Comparison of ENCODE assay signal across 8 cellular contexts in genomic region chr9:77648458-77649108, GRCh38. TPM values are rescaled to one million over a fixed set of nuclear protein-coding genes. Genes with fewer than 3 reads are reported as not detected.
DNase-seq lines count a peak whose midpoint lies in the region; ATAC-seq and TF ChIP-seq lines count a peak whose summit lies in the region.

No MANE protein-coding gene starts in this region.

- in situ Hi-C loops in mammary epithelial cell (cut with MboI; ENCODE audit: low sequenced_read_pairs in 2 of 2) = no loop called here

- dilution Hi-C loops in mammary epithelial cell (cut with HindIII; ENCODE audit: low sequenced_read_pairs) = no loop called here

- H3K9me3 ChIP-seq in mammary epithelial cell (replicated peaks; ENCODE audit: insufficient read depth, low read length) (no peaks in the 10 kb centered on the region), A673 (ENCODE audit: low read depth, low read length, poor library complexity, severe bottlenecking) (no peaks in the 10 kb centered on the region)

- peak overlapping the region; percentile 73 for H3K27ac ChIP-seq in C4-2B
- H3K27ac ChIP-seq in mammary epithelial cell (ENCODE audit: insufficient read depth, low read depth, low read length) = no peak overlapping the region
- no peak overlapping the region for H3K27ac ChIP-seq in A673 (ENCODE audit: low read depth, low read length, poor library complexity, severe bottlenecking)

- POLR2A ChIA-PET in A673 (lab: Charles Lee; ENCODE audit: low non-redundant PET) = no interaction called here

- CTCF ChIA-PET in mammary epithelial cell (lab: Charles Lee; ENCODE audit: low non-redundant PET) (interaction anchor here (0.6 kb wide), 1 partner anchor 111 kb away, joined by 4 read pairs; no protein-coding TSS in a partner anchor), A673 (lab: Charles Lee) (no interaction called here)

- H3K27me3 ChIP-seq in mammary epithelial cell (ENCODE audit: insufficient read depth, low read length) (peaks cover 23% of the 10 kb centered on the region), A673 (replicated peaks; ENCODE audit: insufficient read depth, low read depth, low read length, poor library complexity) (no peaks in the 10 kb centered on the region)

- intact Hi-C loops in mammary epithelial cell (cut with micrococcal nuclease) = no loop called here
- intact Hi-C loops in A673 (cut with micrococcal nuclease; ENCODE audit: unreplicated experiment) = no loop called here

- H4K20me1 ChIP-seq in mammary epithelial cell (ENCODE audit: insufficient read depth, low read length) = no peaks in the 10 kb centered on the region

- H3K79me2 ChIP-seq in mammary epithelial cell (ENCODE audit: insufficient read depth, low read length) = no peaks in the 10 kb centered on the region

- H3K4me2 ChIP-seq in mammary epithelial cell (ENCODE audit: insufficient read depth, low read depth, low read length) = peak overlapping the region; percentile 79

- WGBS in mammary epithelial cell (ENCODE audit: low coverage, missing lambda C conversion rate) = 2% methylated on average over 25 of the region's 37 CpGs

- BruUV-seq in mammary epithelial cell (replicated peaks; lab: Mats Ljungman, UMichigan) (no TSS peak), A673 (replicated peaks; lab: Mats Ljungman, UMichigan) (no TSS peak)

- H3K36me3 ChIP-seq in mammary epithelial cell (ENCODE audit: insufficient read depth, low read length) (no peaks in the 10 kb centered on the region), A673 (ENCODE audit: insufficient read depth, low read length, poor library complexity, severe bottlenecking) (no peaks in the 10 kb centered on the region)

- H3K4me3 ChIP-seq in mammary epithelial cell (replicated peaks in 1 of 3; ENCODE audit: insufficient read depth in 1 of 3, low read depth in 2 of 3, low read length in 3 of 3) (peak overlapping the region in 2 of 3 experiments; percentile 35 to 38), A673 (ENCODE audit: low read depth, low read length, poor library complexity, severe bottlenecking) (no peak overlapping the region)

- no peak for TF ChIP-seq CTCF in C4-2B (conservative IDR thresholded peaks at IDR 0.05)
- peak in 1 of 2 donors; percentile 25 for TF ChIP-seq CTCF in mammary epithelial cell (conservative IDR thresholded peaks at IDR 0.05 in 1 of 2, IDR thresholded peaks at IDR 0.05 in 1 of 2; ENCODE audit: extremely low read depth in 1 of 2, insufficient read depth in 1 of 2, low read depth in 1 of 2, low read length in 2 of 2)
- no peak for TF ChIP-seq CTCF in A673 (conservative IDR thresholded peaks at IDR 0.05; ENCODE audit: low read depth, low read length)

- no peak for ATAC-seq in stimulated activated naive CD8-positive, alpha-beta T cell treated with anti-CD3 and anti-CD28 coated beads, Interleukin-15, Interleukin-2, amounts not matched to agents 100 U/mL and 50 U/mL, for 24 hours
- ATAC-seq in GM19452 (IDR thresholded peaks at IDR 0.05; ENCODE audit: unreplicated experiment) (no peak), GM21515 (IDR thresholded peaks at IDR 0.05; ENCODE audit: unreplicated experiment) (no peak)

- H2AFZ ChIP-seq in mammary epithelial cell (ENCODE audit: low read depth, low read length) = peak overlapping the region; percentile 76

- H3K4me1 ChIP-seq in mammary epithelial cell (ENCODE audit: insufficient read depth, low read length) = peaks cover 14% of the 10 kb centered on the region
- H3K4me1 ChIP-seq in A673 (ENCODE audit: insufficient read depth, low read length, poor library complexity, severe bottlenecking) = peaks cover 10% of the 10 kb centered on the region

- H3K9ac ChIP-seq in mammary epithelial cell (ENCODE audit: insufficient read depth, low read length) = no peak overlapping the region

- DNase-seq in NCI-H1092 (lab: John Stamatoyannopoulos, UW) (peak; percentile 41), mammary epithelial cell (peak; percentile 31), kidney tubule cell (ENCODE audit: low spot score) (peak; percentile 33), A673 (ENCODE audit: low spot score) (no peak)
- peak; percentile 14 for DNase-seq in stimulated activated naive CD8-positive, alpha-beta T cell treated with anti-CD3 and anti-CD28 coated beads, Interleukin-15, Interleukin-2, amounts not matched to agents 100 U/mL and 50 U/mL, for 24 hours

RNA-seq across cellular contexts. Expression of gene GNA14, which starts 0.5 kb away (rescaled TPM):
- total RNA-seq in mammary epithelial cell (under 1 TPM in 1 of 2 donors, not detected in 1; 0.17 TPM), A673 (2021) (2.7 and 3.8 TPM in 2 replicates)
- not detected for polyA plus RNA-seq in mammary epithelial cell
- not detected for polyA minus RNA-seq in mammary epithelial cell
